23 cellular contexts compared by ENCODE assay signal in the genomic region with DNA sequence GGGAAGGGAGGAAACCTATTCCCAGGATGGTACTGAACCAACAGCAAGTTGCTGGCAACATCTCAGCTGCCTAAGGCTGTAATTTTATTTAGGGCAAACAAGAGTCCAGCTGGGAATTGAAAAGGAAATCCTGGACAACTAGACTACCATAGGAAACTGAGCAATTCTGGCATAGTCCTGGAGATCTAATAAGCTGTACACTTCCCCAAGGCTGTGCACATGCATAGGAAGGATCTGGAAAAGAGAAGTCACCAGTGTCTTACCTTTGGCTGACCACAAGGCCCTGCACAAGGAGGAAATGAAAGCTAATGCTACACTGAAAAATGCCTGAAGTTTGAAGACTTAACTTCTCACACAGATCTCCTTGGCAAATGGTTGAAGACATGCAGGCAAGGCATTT.
DNase-seq lines count a peak whose midpoint lies in the region; ATAC-seq and TF ChIP-seq lines count a peak whose summit lies in the region.
"Had no signal": no experiment of that assay in that cellular context is flagged by ENCODE, and none has a peak within 500 bp of the region (broad histone marks: within the 10 kb centered on the region; RNA-seq: fewer than 3 reads in every experiment).

No MANE protein-coding gene starts in this region.

- no peaks in the 10 kb centered on the region for H3K4me1 ChIP-seq in PC-9 (replicated peaks; ENCODE audit: insufficient read depth)
- H3K4me1 ChIP-seq: BE2C had no signal

- no peaks in the 10 kb centered on the region for H4K20me1 ChIP-seq in PC-9 (ENCODE audit: insufficient read depth)

- no peak overlapping the region for H3K4me3 ChIP-seq in PC-9

- CTCF ChIA-PET in PC-9 (lab: Charles Lee) = no interaction called here

- no peaks in the 10 kb centered on the region for H3K36me3 ChIP-seq in PC-9 (ENCODE audit: low read depth)
- H3K36me3 ChIP-seq: BE2C had no signal

- POLR2A ChIA-PET in PC-9 (lab: Charles Lee; ENCODE audit: unreplicated experiment) = no interaction called here

- H3K36me3 Mint-ChIP-seq in activated T-helper 17 cell treated with anti-CD3 and anti-CD28 coated beads, Interleukin-2, amount 50 U/mL, for 72 hours (ENCODE audit: low read depth) = no peaks in the 10 kb centered on the region
- H3K36me3 Mint-ChIP-seq: activated naive CD8-positive, alpha-beta T cell treated with anti-CD3 and anti-CD28 coated beads, Interleukin-2, amount 10 ng/mL, durations not matched to agents 7 days and 5 days; brain; naive thymus-derived CD8-positive, alpha-beta T cell had no signal

- H3K9me3 Mint-ChIP-seq in activated T-helper 17 cell treated with anti-CD3 and anti-CD28 coated beads, Interleukin-2, amount 50 U/mL, for 72 hours = peaks cover 14% of the 10 kb centered on the region
- H3K9me3 Mint-ChIP-seq: activated naive CD8-positive, alpha-beta T cell treated with anti-CD3 and anti-CD28 coated beads, Interleukin-2, amount 10 ng/mL, durations not matched to agents 7 days and 5 days had no signal

- no peaks in the 10 kb centered on the region for H3K9me2 ChIP-seq in PC-9 (ENCODE audit: insufficient read depth)

- BruUV-seq in PC-9 (replicated peaks; lab: Mats Ljungman, UMichigan) = no TSS peak

- ATAC-seq in sciatic nerve = peak; percentile 77
- no peak for ATAC-seq in HG03460 (IDR thresholded peaks at IDR 0.05; ENCODE audit: unreplicated experiment)
- no peak for ATAC-seq in activated T-helper 17 cell treated with anti-CD3 and anti-CD28 coated beads, Interleukin-2, amount 50 U/mL, for 72 hours (replicated peaks)
- ATAC-seq: naive thymus-derived CD8-positive, alpha-beta T cell; T-helper 17 cell had no signal

- H2AFZ ChIP-seq in PC-9 = no peak overlapping the region

- intact Hi-C loops in sciatic nerve (cut with DNase I) (no loop called here), PC-9 (cut with micrococcal nuclease; ENCODE audit: unreplicated experiment) (no loop called here)

- no peak for TF ChIP-seq CTCF in PC-9 (conservative IDR thresholded peaks at IDR 0.05)

- no peak overlapping the region for H3K27ac Mint-ChIP-seq in activated T-helper 17 cell treated with anti-CD3 and anti-CD28 coated beads, Interleukin-2, amount 50 U/mL, for 72 hours
- H3K27ac Mint-ChIP-seq: activated B cell treated with CpG ODN at 0.5 μM for 24 hours; activated naive CD8-positive, alpha-beta T cell treated with anti-CD3 and anti-CD28 coated beads, Interleukin-2, amount 10 ng/mL, durations not matched to agents 7 days and 5 days; T-helper 17 cell had no signal

- no peak overlapping the region for H3K27ac ChIP-seq in PC-9

- no peak overlapping the region for H3K4me3 Mint-ChIP-seq in activated T-helper 17 cell treated with anti-CD3 and anti-CD28 coated beads, Interleukin-2, amount 50 U/mL, for 72 hours
- H3K4me3 Mint-ChIP-seq: activated B cell treated with CpG ODN at 0.5 μM for 24 hours; activated naive CD8-positive, alpha-beta T cell treated with anti-CD3 and anti-CD28 coated beads, Interleukin-2, amount 10 ng/mL, durations not matched to agents 7 days and 5 days; brain; naive thymus-derived CD8-positive, alpha-beta T cell; T-helper 17 cell had no signal

- H3K4me2 ChIP-seq in PC-9 = no peak overlapping the region

- no peaks in the 10 kb centered on the region for H3K79me2 ChIP-seq in PC-9 (ENCODE audit: low read depth)

- no peaks in the 10 kb centered on the region for H3K4me1 Mint-ChIP-seq in activated T-helper 17 cell treated with anti-CD3 and anti-CD28 coated beads, Interleukin-2, amount 50 U/mL, for 72 hours
- H3K4me1 Mint-ChIP-seq: activated B cell treated with CpG ODN at 0.5 μM for 24 hours; activated naive CD8-positive, alpha-beta T cell treated with anti-CD3 and anti-CD28 coated beads, Interleukin-2, amount 10 ng/mL, durations not matched to agents 7 days and 5 days; naive thymus-derived CD8-positive, alpha-beta T cell; T-helper 17 cell had no signal

- H3K27me3 Mint-ChIP-seq in activated T-helper 17 cell treated with anti-CD3 and anti-CD28 coated beads, Interleukin-2, amount 50 U/mL, for 72 hours = peaks cover 3% of the 10 kb centered on the region
- H3K27me3 Mint-ChIP-seq: activated B cell treated with CpG ODN at 0.5 μM for 24 hours; activated naive CD8-positive, alpha-beta T cell treated with anti-CD3 and anti-CD28 coated beads, Interleukin-2, amount 10 ng/mL, durations not matched to agents 7 days and 5 days had no signal

- no peaks in the 10 kb centered on the region for H3K9me3 ChIP-seq in PC-9 (ENCODE audit: insufficient read depth, low read depth)
- H3K9me3 ChIP-seq: BE2C had no signal

- peak; percentile 46 to 55 for DNase-seq in Kasumi-1 (lab: John Stamatoyannopoulos, UW)
- DNase-seq in NOMO-1 treated with DMSO at 0.1 percent for 48 hours (lab: John Stamatoyannopoulos, UW; ENCODE audit: unreplicated experiment) = peak; percentile 73
- DNase-seq in globus pallidus (ENCODE audit: low spot score) = peak; percentile 60
- DNase-seq in sciatic nerve (ENCODE audit: low spot score) = no peak
- DNase-seq in PC-9 = no peak
- DNase-seq: activated B cell treated with CpG ODN at 0.5 μM for 24 hours; activated naive CD8-positive, alpha-beta T cell treated with anti-CD3 and anti-CD28 coated beads, Interleukin-2, amount 10 ng/mL, durations not matched to agents 7 days and 5 days; BE2C; dermis blood vessel endothelial cell; GDM1; mesenchymal stem cell; naive thymus-derived CD8-positive, alpha-beta T cell; NCI-H1930; NCI-H446; NK-92 treated with Interleukin-12 subunit alpha and Interleukin-12 subunit beta, amount 100 ng/mL, for 24 hours; posterior cingulate gyrus; SHP77; small intestine; stimulated activated CD4-positive, alpha-beta T cell treated with anti-CD3 and anti-CD28 coated beads, Interleukin-4, amount 100 ng/mL, for 24 hours; T-helper 17 cell had no signal

- H3F3A ChIP-seq in PC-9 (ENCODE audit: insufficient read depth, low read depth) = no peaks in the 10 kb centered on the region

- no peaks in the 10 kb centered on the region; the same call in 1 of the 2 replicates for H3K27me3 ChIP-seq in PC-9 (ENCODE audit: insufficient read depth, low read depth)
- H3K27me3 ChIP-seq: BE2C had no signal

Comparison
In these comparisons a context has a peak if more than half of its experiments do, and no peak if none do; other contexts are left out.
1. DNase-seq: peak in Kasumi-1 (2 of 2), NOMO-1 treated with DMSO at 0.1 percent for 48 hours (single experiment) and globus pallidus (single experiment); none in sciatic nerve (single experiment) and PC-9 (0 of 2).